In genomic region chr2:72826156-72826477, GRCh38 we compare ENCODE assay signal across 9 cellular contexts. TPM values are rescaled to one million over a fixed set of nuclear protein-coding genes. Genes with fewer than 3 reads are reported as not detected.
DNase-seq lines count a peak whose midpoint lies in the region; ATAC-seq and TF ChIP-seq lines count a peak whose summit lies in the region.
"Had no signal": no experiment of that assay in that cellular context is flagged by ENCODE, and none has a peak within 500 bp of the region (broad histone marks: within the 10 kb centered on the region; RNA-seq: fewer than 3 reads in every experiment).

No MANE protein-coding gene starts in this region.

- H3K4me1 Mint-ChIP-seq in T-cell = peaks cover 35 to 45% (median 39%) of the 10 kb centered on the region in 3 donors

- H3K4me3 Mint-ChIP-seq in T-cell = peak overlapping the region; percentile 90 to 96 (median 93)

- H3K36me3 ChIP-seq in esophagus squamous epithelium (no peaks in the 10 kb centered on the region), sigmoid colon (no peaks in the 10 kb centered on the region)

- H3K27me3 ChIP-seq in esophagus squamous epithelium (no peaks in the 10 kb centered on the region), sigmoid colon (no peaks in the 10 kb centered on the region)
- H3K27me3 ChIP-seq: body of pancreas had no signal

- POLR2A ChIA-PET in T-cell (lab: Charles Lee) = no interaction called here

- peak overlapping the region; percentile 90; the same call in 1 of the 2 replicates for H3K4me3 ChIP-seq in GM08714 (ENCODE audit: low read length)
- peak overlapping the region; percentile 73 to 95 (median 91) for H3K4me3 ChIP-seq in esophagus squamous epithelium
- peak overlapping the region; percentile 61 to 93 (median 88) for H3K4me3 ChIP-seq in sigmoid colon

- no peaks in the 10 kb centered on the region for H3K9me3 Mint-ChIP-seq in T-cell

- TF ChIP-seq POLR2A in esophagus squamous epithelium (IDR thresholded peaks at IDR 0.05) (no peak), sigmoid colon (IDR thresholded peaks at IDR 0.05) (no peak)

- no peak for ATAC-seq in T-cell (replicated peaks in 1 of 4)
- no peak for ATAC-seq in HG02798 (IDR thresholded peaks at IDR 0.05; ENCODE audit: poor library complexity, unreplicated experiment)
- no peak for ATAC-seq in GM21737 (IDR thresholded peaks at IDR 0.05; ENCODE audit: unreplicated experiment)

- H3K27me3 Mint-ChIP-seq in T-cell = peaks cover 4 to 8% of the 10 kb centered on the region in 2 donors

- intact Hi-C loops in esophagus squamous epithelium (cut with DNase I) (no loop called here), sigmoid colon (cut with DNase I) (no loop called here)

- H3K27ac ChIP-seq in esophagus squamous epithelium = peak overlapping the region; percentile 91 to 96 (median 92)
- H3K27ac ChIP-seq in sigmoid colon = peak overlapping the region in 1 of 4 donors; percentile 85

- CTCF ChIA-PET in T-cell (lab: Charles Lee) = no interaction called here

- WGBS in esophagus squamous epithelium, 2 donors = 61 to 66% methylated on average over 10 of the region's 10 CpGs
- 65 to 67% methylated on average over 10 of the region's 10 CpGs for WGBS in sigmoid colon, 2 donors

- peaks cover 7% of the 10 kb centered on the region for H3K36me3 Mint-ChIP-seq in T-cell

- peak overlapping the region in 1 of 2 donors; percentile 25 for H3K27ac Mint-ChIP-seq in T-cell

- TF ChIP-seq CTCF in esophagus squamous epithelium (IDR thresholded peaks at IDR 0.05) (no peak), sigmoid colon (IDR thresholded peaks at IDR 0.05) (no peak)

- H3K4me1 ChIP-seq in esophagus squamous epithelium = peaks cover 19 to 75% (median 44%) of the 10 kb centered on the region in 3 donors
- peaks cover 0 to 24% (median 15%) of the 10 kb centered on the region in 4 donors for H3K4me1 ChIP-seq in sigmoid colon

- no peak for TF ChIP-seq EP300 in sigmoid colon (IDR thresholded peaks at IDR 0.05)

- H3K9me3 ChIP-seq in esophagus squamous epithelium (no peaks in the 10 kb centered on the region), sigmoid colon (no peaks in the 10 kb centered on the region)
- H3K9me3 ChIP-seq: body of pancreas had no signal

- DNase-seq in T-cell (no peak), esophagus squamous epithelium (lab: John Stamatoyannopoulos, UW) (no peak), sigmoid colon (no peak), SKM-1 (lab: John Stamatoyannopoulos, UW; ENCODE audit: unreplicated experiment) (no peak), cerebellar cortex (ENCODE audit: low spot score) (no peak)

RNA-seq across cellular contexts. Expression of gene EXOC6B, which starts 0.3 kb away (rescaled TPM):
- total RNA-seq in T-cell (10 to 100 TPM; 13.3 to 18.9 (median 16.6) TPM), esophagus squamous epithelium (10 to 100 TPM; 21.0 to 57.7 (median 36.1) TPM), sigmoid colon (10 to 100 TPM; 25.3 to 46.1 (median 42.0) TPM)
- polyA plus RNA-seq in sigmoid colon = 1 to 10 TPM; 5.0 to 7.2 (median 5.1) TPM
